28 cellular contexts compared by ENCODE assay signal in genomic region chr7:149818536-149818840, GRCh38.
"Had no signal": no experiment of that assay in that cellular context is flagged by ENCODE, and none has a peak within 500 bp of the region (broad histone marks: within the 10 kb centered on the region; RNA-seq: fewer than 3 reads in every experiment).

No MANE protein-coding gene starts in this region.

- H3K27me3 Mint-ChIP-seq: activated naive CD8-positive, alpha-beta T cell treated with anti-CD3 and anti-CD28 coated beads for 36 hours; brain; naive thymus-derived CD8-positive, alpha-beta T cell had no signal

- H3K4me3 Mint-ChIP-seq: activated naive CD4-positive, alpha-beta T cell treated with anti-CD3 and anti-CD28 coated beads for 36 hours; activated naive CD8-positive, alpha-beta T cell treated with anti-CD3 and anti-CD28 coated beads for 36 hours; activated T-helper 1 cell treated with anti-CD3 and anti-CD28 coated beads, Interleukin-12 subunit alpha, Interleukin-12 subunit beta, Interleukin-2, Interleukin-4 antibody, amounts not matched to agents 30 ng/mL and 10 ng/mL and 1 ng/mL, durations not matched to agents 14 hours and 24 hours and 36 hours; brain; memory B cell; naive thymus-derived CD8-positive, alpha-beta T cell; neural progenitor cell; stimulated activated memory B cell treated with anti-CD40 and anti-IgM and Interleukin-4, amounts not matched to agents 10 μg/mL and 1 μg/mL and 100 μg/mL, for 72 hours; T-helper 1 cell treated with Interleukin-12 subunit alpha and Interleukin-12 subunit beta and Interleukin-4 antibody, amounts not matched to agents 30 μg/mL and 1 μg/mL, for 36 hours had no signal

- H3K9ac ChIP-seq: neural progenitor cell had no signal

- H3K27ac ChIP-seq: adrenal gland, ascending aorta, cardiac muscle cell, neural progenitor cell, sigmoid colon, tibial nerve, VCaP had no signal

- H3K36me3 ChIP-seq: adrenal gland, ascending aorta, cardiac muscle cell, neural progenitor cell, sigmoid colon, tibial nerve had no signal

- H2AFZ ChIP-seq: neural progenitor cell had no signal

- H3K4me1 Mint-ChIP-seq: activated naive CD8-positive, alpha-beta T cell treated with anti-CD3 and anti-CD28 coated beads for 36 hours; stimulated activated memory B cell treated with anti-CD40 and anti-IgM and Interleukin-4, amounts not matched to agents 10 μg/mL and 1 μg/mL and 100 μg/mL, for 72 hours had no signal

- DNase-seq: activated CD4-positive, alpha-beta T cell treated with anti-CD3 and anti-CD28 coated beads for 4 hours; activated CD4-positive, alpha-beta T cell treated with anti-CD3 and anti-CD28 coated beads, Interleukin-2, amount 50 U/mL, for 48 hours; activated CD8-positive, alpha-beta memory T cell treated with anti-CD3 and anti-CD28 coated beads for 24 hours; activated effector memory CD4-positive, alpha-beta T cell treated with anti-CD3 and anti-CD28 coated beads, Interleukin-2, amount 50 U/mL, for 16 hours; activated naive CD4-positive, alpha-beta T cell treated with anti-CD3 and anti-CD28 coated beads for 36 hours; activated naive CD8-positive, alpha-beta T cell treated with anti-CD3 and anti-CD28 coated beads for 36 hours; activated T-cell treated with anti-CD3 and anti-CD28 coated beads, Interleukin-2, amount 50 U/mL, for 1 hour; adrenal gland; foreskin fibroblast; sigmoid colon; small intestine; stimulated activated CD4-positive, alpha-beta T cell treated with anti-CD3 and anti-CD28 coated beads, Interleukin-1b, Interleukin-23, amount 100 ng/mL, for 48 hours; stimulated activated CD4-positive, alpha-beta T cell treated with anti-CD3 and anti-CD28 coated beads, Interleukin-4, amount 100 ng/mL, for 4 hours; stimulated activated CD8-positive, alpha-beta memory T cell treated with anti-CD3 and anti-CD28 coated beads, Interleukin-4, amount 100 ng/mL, for 48 hours; SW 1271; T-helper 9 cell had no signal

- H3K9me3 Mint-ChIP-seq: activated naive CD4-positive, alpha-beta T cell treated with anti-CD3 and anti-CD28 coated beads for 36 hours; activated naive CD8-positive, alpha-beta T cell treated with anti-CD3 and anti-CD28 coated beads for 36 hours; activated T-helper 1 cell treated with anti-CD3 and anti-CD28 coated beads, Interleukin-12 subunit alpha, Interleukin-12 subunit beta, Interleukin-2, Interleukin-4 antibody, amounts not matched to agents 30 ng/mL and 10 ng/mL and 1 ng/mL, durations not matched to agents 14 hours and 24 hours and 36 hours; brain; memory B cell; naive thymus-derived CD8-positive, alpha-beta T cell; neural progenitor cell; stimulated activated memory B cell treated with anti-CD40 and anti-IgM and Interleukin-4, amounts not matched to agents 10 μg/mL and 1 μg/mL and 100 μg/mL, for 72 hours; T-helper 1 cell treated with Interleukin-12 subunit alpha and Interleukin-12 subunit beta and Interleukin-4 antibody, amounts not matched to agents 30 μg/mL and 1 μg/mL, for 36 hours had no signal

- H3K4me1 ChIP-seq: adrenal gland, ascending aorta, sigmoid colon, tibial nerve had no signal

- H3K4me2 ChIP-seq: neural progenitor cell had no signal

- H3K4me3 ChIP-seq: adrenal gland, ascending aorta, cardiac muscle cell, neural progenitor cell, sigmoid colon, tibial nerve had no signal

- ATAC-seq: esophagus mucosa; naive thymus-derived CD8-positive, alpha-beta T cell; stimulated activated memory B cell treated with anti-CD40 and anti-IgM and Interleukin-4, amounts not matched to agents 10 μg/mL and 1 μg/mL and 100 μg/mL, for 72 hours had no signal

- H3K9me3 ChIP-seq: adrenal gland, ascending aorta, sigmoid colon, tibial nerve had no signal

- H3K27me3 ChIP-seq: ascending aorta, cardiac muscle cell, neural progenitor cell, sigmoid colon had no signal

- H3K27ac Mint-ChIP-seq: activated naive CD4-positive, alpha-beta T cell treated with anti-CD3 and anti-CD28 coated beads for 36 hours; activated naive CD8-positive, alpha-beta T cell treated with anti-CD3 and anti-CD28 coated beads for 36 hours; activated T-helper 1 cell treated with anti-CD3 and anti-CD28 coated beads, Interleukin-12 subunit alpha, Interleukin-12 subunit beta, Interleukin-2, Interleukin-4 antibody, amounts not matched to agents 30 ng/mL and 10 ng/mL and 1 ng/mL, durations not matched to agents 14 hours and 24 hours and 36 hours; memory B cell; neural progenitor cell; stimulated activated memory B cell treated with anti-CD40 and anti-IgM and Interleukin-4, amounts not matched to agents 10 μg/mL and 1 μg/mL and 100 μg/mL, for 72 hours; T-helper 1 cell treated with Interleukin-12 subunit alpha and Interleukin-12 subunit beta and Interleukin-4 antibody, amounts not matched to agents 30 μg/mL and 1 μg/mL, for 36 hours had no signal
